In the genomic region with DNA sequence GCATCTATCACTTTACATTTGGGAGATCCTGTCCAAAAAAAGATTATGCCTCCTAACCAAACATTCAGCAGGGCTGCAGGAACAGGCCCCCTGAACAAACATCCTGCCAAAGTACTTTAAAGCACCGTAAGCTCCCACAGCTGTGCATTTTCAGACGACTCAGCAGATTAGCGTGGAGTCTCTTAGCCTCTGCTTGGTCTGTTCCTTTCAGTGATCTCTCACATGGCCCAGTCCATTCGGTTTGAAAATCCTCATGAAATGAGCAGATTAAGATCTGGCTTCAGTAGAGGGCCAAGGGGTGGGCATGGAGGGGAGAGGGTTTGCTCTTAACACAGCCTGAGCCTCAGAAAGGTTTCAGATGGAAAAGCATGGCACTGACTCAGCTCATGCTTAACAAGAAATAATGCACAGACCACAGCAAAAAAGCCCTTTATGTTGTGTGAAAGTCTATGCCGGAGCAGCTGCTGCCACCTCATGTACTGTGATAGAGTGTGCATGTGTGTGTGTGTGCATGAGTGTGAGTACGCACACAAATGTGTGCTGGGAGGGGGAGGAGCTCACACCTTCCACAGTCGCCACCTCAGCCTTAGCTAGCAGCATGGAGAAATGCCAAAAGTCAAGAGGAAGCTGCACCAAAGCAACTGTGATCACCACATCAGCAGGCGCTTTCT, we compare ENCODE assay signal across 8 cellular contexts.
DNase-seq lines count a peak whose midpoint lies in the region; ATAC-seq and TF ChIP-seq lines count a peak whose summit lies in the region.
"Not testable (repeated sequence)": the region's sequence is repeated elsewhere in the genome, so short reads cannot be mapped to it uniquely, and the experiment has no call there.

No MANE protein-coding gene starts in this region.

- peak overlapping the region; percentile 16 to 46 for H3K4me3 Mint-ChIP-seq in CD14-positive monocyte
- not testable (repeated sequence) for H3K4me3 Mint-ChIP-seq in activated CD4-positive, alpha-beta T cell treated with anti-CD3 and anti-CD28 coated beads for 36 hours

- not testable (repeated sequence) for H3K27me3 Mint-ChIP-seq in CD14-positive monocyte (ENCODE audit: low read depth in 3 of 3); activated CD4-positive, alpha-beta T cell treated with anti-CD3 and anti-CD28 coated beads for 36 hours

- not testable (repeated sequence) for H3K9me3 Mint-ChIP-seq in CD14-positive monocyte; activated CD4-positive, alpha-beta T cell treated with anti-CD3 and anti-CD28 coated beads for 36 hours (ENCODE audit: low read depth)

- ATAC-seq in GM19324 (IDR thresholded peaks at IDR 0.05; ENCODE audit: low FRiP score, unreplicated experiment) (peak; percentile 39), HG02798 (IDR thresholded peaks at IDR 0.05; ENCODE audit: poor library complexity, unreplicated experiment) (peak; percentile 72), HG03571 (IDR thresholded peaks at IDR 0.05; ENCODE audit: unreplicated experiment) (peak; percentile 75), left ventricle myocardium superior (peak; percentile 89)
- ATAC-seq in activated CD4-positive, alpha-beta T cell treated with anti-CD3 and anti-CD28 coated beads for 36 hours: peak; percentile 94

- DNase-seq in CD14-positive monocyte (ENCODE audit: low spot score): not testable (repeated sequence)
- peak; percentile 66 for DNase-seq in activated CD4-positive, alpha-beta T cell treated with anti-CD3 and anti-CD28 coated beads for 36 hours
- peak; percentile 13 for DNase-seq in astrocyte of the hippocampus (ENCODE audit: low read depth, low spot score)
- peak; percentile 27 for DNase-seq in left ventricle myocardium superior
- DNase-seq in skeletal muscle cell (ENCODE audit: low read depth): peak; percentile 14

- H3K4me1 Mint-ChIP-seq in CD14-positive monocyte; activated CD4-positive, alpha-beta T cell treated with anti-CD3 and anti-CD28 coated beads for 36 hours: not testable (repeated sequence)

- intact Hi-C loops in CD14-positive monocyte (cut with micrococcal nuclease); activated CD4-positive, alpha-beta T cell treated with anti-CD3 and anti-CD28 coated beads for 36 hours (cut with DNase I, micrococcal nuclease); left ventricle myocardium superior (cut with micrococcal nuclease): not testable (repeated sequence)

- not testable (repeated sequence) for TF ChIP-seq CTCF in CD14-positive monocyte (IDR thresholded peaks at IDR 0.05)

- peak overlapping the region in 5 of 7 donors; percentile 10 to 38 (median 16) for H3K27ac Mint-ChIP-seq in CD14-positive monocyte
- H3K27ac Mint-ChIP-seq in activated CD4-positive, alpha-beta T cell treated with anti-CD3 and anti-CD28 coated beads for 36 hours: peak overlapping the region; percentile 19

- not testable (repeated sequence) for H3K36me3 Mint-ChIP-seq in CD14-positive monocyte; activated CD4-positive, alpha-beta T cell treated with anti-CD3 and anti-CD28 coated beads for 36 hours (ENCODE audit: low read depth)

- CTCF ChIA-PET in activated CD4-positive, alpha-beta T cell treated with anti-CD3 and anti-CD28 coated beads for 36 hours (lab: Charles Lee): not testable (repeated sequence)

- POLR2A ChIA-PET in activated CD4-positive, alpha-beta T cell treated with anti-CD3 and anti-CD28 coated beads for 36 hours (lab: Charles Lee): not testable (repeated sequence)

- H3K4me3 ChIP-seq in skeletal muscle cell (ENCODE audit: low read depth, low read length): peak overlapping the region; percentile 21

Comparison
In these comparisons a context has a peak if more than half of its experiments do, and no peak if none do; other contexts are left out.
1. ATAC-seq: peak in every context shown above with its lines; median percentile 94 in activated CD4-positive, alpha-beta T cell treated with anti-CD3 and anti-CD28 coated beads for 36 hours; 89 in left ventricle myocardium superior; 75 in HG03571; 72 in HG02798; 39 in GM19324.